In genomic region chr4:76308548-76308947, GRCh38 we compare ENCODE assay signal across 13 cellular contexts. TPM values are rescaled to one million over a fixed set of nuclear protein-coding genes. Genes with fewer than 3 reads are reported as not detected.
DNase-seq lines count a peak whose midpoint lies in the region; ATAC-seq and TF ChIP-seq lines count a peak whose summit lies in the region.
"Had no signal": no experiment of that assay in that cellular context is flagged by ENCODE, and none has a peak within 500 bp of the region (broad histone marks: within the 10 kb centered on the region; RNA-seq: fewer than 3 reads in every experiment).

No MANE protein-coding gene starts in this region.

- H3K36me3 ChIP-seq in psoas muscle (ENCODE audit: insufficient read depth in 1 of 2, low read depth in 1 of 2), result peaks cover 0 to 27% of the 10 kb centered on the region in 2 donors

- no peaks in the 10 kb centered on the region for H3K9me3 Mint-ChIP-seq in stimulated activated memory B cell treated with anti-CD40 and anti-IgM and Interleukin-4, amounts not matched to agents 10 μg/mL and 1 μg/mL and 100 μg/mL, for 72 hours
- H3K9me3 Mint-ChIP-seq: stimulated activated naive CD8-positive, alpha-beta T cell treated with anti-CD3 and anti-CD28 coated beads, Interleukin-15, Interleukin-2, amounts not matched to agents 100 ng/mL and 50 ng/mL, for 24 hours had no signal

- intact Hi-C loops in left ventricle myocardium superior (cut with micrococcal nuclease), result no loop called here
- intact Hi-C loops in psoas muscle (cut with DNase I), result loop anchor here (5.0 to 10.0 kb wide), 4 partner anchors 96 to 314 kb away; partner anchors contain the start of genes SCARB2 (in 1 of the 2) and SDAD1 (in 1 of the 2)

- peaks cover 10% of the 10 kb centered on the region for H3K27me3 Mint-ChIP-seq in T-helper 17 cell
- H3K27me3 Mint-ChIP-seq in stimulated activated memory B cell treated with anti-CD40 and anti-IgM and Interleukin-4, amounts not matched to agents 10 μg/mL and 1 μg/mL and 100 μg/mL, for 72 hours, result peaks cover 52% of the 10 kb centered on the region

- peaks cover 65% of the 10 kb centered on the region for H3K4me1 ChIP-seq in psoas muscle

- no peak overlapping the region for H3K27ac Mint-ChIP-seq in T-helper 17 cell
- no peak overlapping the region for H3K27ac Mint-ChIP-seq in stimulated activated memory B cell treated with anti-CD40 and anti-IgM and Interleukin-4, amounts not matched to agents 10 μg/mL and 1 μg/mL and 100 μg/mL, for 72 hours
- H3K27ac Mint-ChIP-seq: stimulated activated naive CD8-positive, alpha-beta T cell treated with anti-CD3 and anti-CD28 coated beads, Interleukin-15, Interleukin-2, amounts not matched to agents 100 ng/mL and 50 ng/mL, for 24 hours had no signal

- no peak for TF ChIP-seq CTCF in psoas muscle (IDR thresholded peaks at IDR 0.05)

- peak overlapping the region; percentile 47 for H3K4me3 Mint-ChIP-seq in T-helper 17 cell
- no peak overlapping the region for H3K4me3 Mint-ChIP-seq in stimulated activated memory B cell treated with anti-CD40 and anti-IgM and Interleukin-4, amounts not matched to agents 10 μg/mL and 1 μg/mL and 100 μg/mL, for 72 hours
- H3K4me3 Mint-ChIP-seq: stimulated activated naive CD8-positive, alpha-beta T cell treated with anti-CD3 and anti-CD28 coated beads, Interleukin-15, Interleukin-2, amounts not matched to agents 100 ng/mL and 50 ng/mL, for 24 hours had no signal

- H3K27me3 ChIP-seq in psoas muscle (ENCODE audit: insufficient read depth in 3 of 3, low read length in 2 of 3), result no peaks in the 10 kb centered on the region
- H3K27me3 ChIP-seq: neutrophil had no signal

- H3K27ac ChIP-seq in psoas muscle, result peak overlapping the region; percentile 98
- H3K27ac ChIP-seq: C4-2B, neutrophil had no signal

- no peak for TF ChIP-seq POLR2A in erythroblast (IDR thresholded peaks at IDR 0.05; ENCODE audit: low read length)

- peaks cover 24% of the 10 kb centered on the region for H3K4me1 Mint-ChIP-seq in T-helper 17 cell
- peaks cover 11% of the 10 kb centered on the region for H3K4me1 Mint-ChIP-seq in stimulated activated memory B cell treated with anti-CD40 and anti-IgM and Interleukin-4, amounts not matched to agents 10 μg/mL and 1 μg/mL and 100 μg/mL, for 72 hours

- DNase-seq in HT-29 (ENCODE audit: low spot score), result peak; percentile 60
- no peak for DNase-seq in T-helper 17 cell
- peak; percentile 82 for DNase-seq in left ventricle myocardium superior
- peak; percentile 32 to 70 for DNase-seq in psoas muscle
- DNase-seq in NCI-H1048 (lab: John Stamatoyannopoulos, UW), result no peak
- DNase-seq in erythroblast (lab: John Stamatoyannopoulos, UW), result no peak
- DNase-seq in stimulated activated CD4-positive, alpha-beta T cell treated with anti-CD3 and anti-CD28 coated beads, Interleukin-4, amount 100 ng/mL, for 4 hours, result no peak
- DNase-seq: SHP77 treated with DMSO at 0.1 percent for 48 hours; stimulated activated CD4-positive, alpha-beta T cell treated with anti-CD3 and anti-CD28 coated beads, Interleukin-2, amount 100 ng/mL, for 48 hours had no signal

- H3K9me3 ChIP-seq in T-helper 17 cell (ENCODE audit: control insufficient read depth, low read length, poor library complexity, severe bottlenecking) (no peaks in the 10 kb centered on the region), psoas muscle (no peaks in the 10 kb centered on the region)
- H3K9me3 ChIP-seq: neutrophil had no signal

- H3K4me3 ChIP-seq in psoas muscle, result peak overlapping the region; percentile 97

- 23 to 27% (median 23%) methylated on average over 6 of the region's 6 CpGs for WGBS in psoas muscle, 3 donors

- ATAC-seq in T-helper 17 cell, result no peak
- peak; percentile 77 for ATAC-seq in left ventricle myocardium superior
- peak; percentile 21 to 44 (median 34) for ATAC-seq in psoas muscle
- no peak for ATAC-seq in stimulated activated memory B cell treated with anti-CD40 and anti-IgM and Interleukin-4, amounts not matched to agents 10 μg/mL and 1 μg/mL and 100 μg/mL, for 72 hours

- H3K36me3 Mint-ChIP-seq in T-helper 17 cell (ENCODE audit: low read depth), result peaks cover 3% of the 10 kb centered on the region
- H3K36me3 Mint-ChIP-seq in stimulated activated memory B cell treated with anti-CD40 and anti-IgM and Interleukin-4, amounts not matched to agents 10 μg/mL and 1 μg/mL and 100 μg/mL, for 72 hours, result no peaks in the 10 kb centered on the region

RNA-seq across cellular contexts. Expression of gene STBD1, which starts 2.0 kb away (rescaled TPM):
- 3.3 and 4.0 TPM in 2 replicates for total RNA-seq in HT-29 (2014; rRNA removed; shearing (Covaris generic))
- total RNA-seq in T-helper 17 cell (under 1 TPM; 0.15 to 0.16 TPM), left ventricle myocardium superior (26.9 TPM), psoas muscle (10 to 100 TPM; 39.8 to 59.7 (median 47.2) TPM)
- polyA plus RNA-seq in psoas muscle, result 10 to 100 TPM; 11.7 to 52.2 (median 32.2) TPM

RNA-seq across cellular contexts. Expression of gene FAM47E, which starts 57.0 kb away (rescaled TPM):
- 2.4 and 2.9 TPM in 2 replicates for total RNA-seq in HT-29 (2014; rRNA removed; shearing (Covaris generic))
- total RNA-seq in T-helper 17 cell (under 1 TPM in 1 of 2 donors, not detected in 1; 0.72 TPM), left ventricle myocardium superior (2.4 TPM), psoas muscle (1 to 10 TPM; 1.7 to 4.6 (median 3.2) TPM)
- polyA plus RNA-seq in psoas muscle, result 1 to 10 TPM; 1.2 to 2.6 (median 1.5) TPM

Comparison
In these comparisons a context has a peak if more than half of its experiments do, and no peak if none do; other contexts are left out.
1. DNase-seq: peak in HT-29 (single experiment), left ventricle myocardium superior (single experiment) and psoas muscle (2 of 2); none in T-helper 17 cell (0 of 3), NCI-H1048 (single experiment), erythroblast (0 of 2) and stimulated activated CD4-positive, alpha-beta T cell treated with anti-CD3 and anti-CD28 coated beads, Interleukin-4, amount 100 ng/mL, for 4 hours (0 of 2).
2. ATAC-seq: peak in left ventricle myocardium superior (single experiment) and psoas muscle (4 of 4); none in T-helper 17 cell (single experiment) and stimulated activated memory B cell treated with anti-CD40 and anti-IgM and Interleukin-4, amounts not matched to agents 10 μg/mL and 1 μg/mL and 100 μg/mL, for 72 hours (single experiment).